In genomic region chr10:128074589-128074988, GRCh38 we compare ENCODE assay signal across 29 cellular contexts.
DNase-seq lines count a peak whose midpoint lies in the region; ATAC-seq and TF ChIP-seq lines count a peak whose summit lies in the region.
"Had no signal": no experiment of that assay in that cellular context is flagged by ENCODE, and none has a peak within 500 bp of the region (broad histone marks: within the 10 kb centered on the region; RNA-seq: fewer than 3 reads in every experiment).

No MANE protein-coding gene starts in this region.

- H3K4me1 ChIP-seq in HEK293 (ENCODE audit: control insufficient read depth, insufficient read depth, low read length) (no peaks in the 10 kb centered on the region), neutrophil (ENCODE audit: control insufficient read depth in 1 of 2, insufficient read depth in 1 of 2, low read depth in 1 of 2, low read length in 1 of 2) (no peaks in the 10 kb centered on the region)
- H3K4me1 ChIP-seq: A549, BE2C, Caco-2 had no signal

- H3K27me3 ChIP-seq in neutrophil: no peaks in the 10 kb centered on the region
- H3K27me3 ChIP-seq: BE2C; BLaER1; BLaER1 treated with 17β-estradiol and CSF1 and Interleukin-3, amounts not matched to agents 10 nM and 100 nM had no signal

- TF ChIP-seq CTCF in HEK293 (tag by site-specific recombination; IDR thresholded peaks at IDR 0.05) (no peak), neutrophil (IDR thresholded peaks at IDR 0.05) (no peak)

- POLR2A ChIA-PET in HEK293 (lab: Yijun Ruan, JAX): no interaction called here

- H3K9me3 ChIP-seq in HEK293 (ENCODE audit: control insufficient read depth, insufficient read depth, low read depth, low read length) (no peaks in the 10 kb centered on the region), neutrophil (peaks cover 10% of the 10 kb centered on the region)
- H3K9me3 ChIP-seq: A549; BE2C; BLaER1; BLaER1 treated with 17β-estradiol and CSF1 and Interleukin-3, amounts not matched to agents 10 nM and 100 nM; Caco-2 had no signal

- CTCF ChIA-PET in HEK293 (lab: Yijun Ruan, JAX): interaction anchor here (0.6 to 3.4 kb wide), 5 partner anchors 39 to 1194 kb away, joined by 3 to 12 read pairs (median 3); no protein-coding TSS in a partner anchor

- H3K4me3 ChIP-seq in HEK293 (ENCODE audit: low read depth, low read length) (no peak overlapping the region), neutrophil (ENCODE audit: low read depth in 1 of 2, low read length in 1 of 2) (no peak overlapping the region)
- H3K4me3 ChIP-seq: A549; BLaER1; BLaER1 treated with 17β-estradiol and CSF1 and Interleukin-3, amounts not matched to agents 10 nM and 100 nM had no signal

- DNase-seq in DMS153 treated with DMSO at 0.1 percent for 48 hours (lab: John Stamatoyannopoulos, UW; ENCODE audit: unreplicated experiment): no peak
- DNase-seq: 8988T; ACHN; AML-193; BE2C; C1 segment of cervical spinal cord; Caco-2; Calu3; CD4-positive, alpha-beta memory T cell; CD4-positive, alpha-beta T cell; CD4-positive, CD25-positive, alpha-beta regulatory T cell; CD8-positive, alpha-beta memory T cell; CD8-positive, alpha-beta T cell; COR-L47; DMS 273 treated with DMSO at 0.1 percent for 48 hours; DMS153; DMS53; DMS79; DMS79 treated with DMSO at 0.1 percent for 48 hours; DND-41; EL had no signal

- H3K36me3 ChIP-seq in HEK293 (ENCODE audit: control insufficient read depth in 2 of 2, insufficient read depth in 1 of 2, low read length in 2 of 2) (peaks cover 0 to 59% of the 10 kb centered on the region in 2 experiments; a peak in 2 of 3 replicates), neutrophil (peaks cover 100% of the 10 kb centered on the region)
- H3K36me3 ChIP-seq: BE2C had no signal

- no peak for ATAC-seq in GM18517 (IDR thresholded peaks at IDR 0.05; ENCODE audit: unreplicated experiment)
- ATAC-seq: A549; CD8-positive, alpha-beta T cell had no signal

- H3K27ac ChIP-seq in HEK293 (ENCODE audit: extremely low read depth, low read depth, low read length) (no peak overlapping the region), neutrophil (peak overlapping the region; percentile 23)
- H3K27ac ChIP-seq: 22Rv1, A549, BLaER1, C4-2B had no signal

TF ChIP-seq in HEK293, 187 proteins besides CTCF, POLR2A, EP300 and RAD21:
- TF ChIP-seq BCL11B (tag by site-specific recombination; IDR thresholded peaks at IDR 0.05; ENCODE audit: low read depth) (no peak), ZNF140 (tag by site-specific recombination; IDR thresholded peaks at IDR 0.05) (peak; percentile 98)
